In the genomic region with DNA sequence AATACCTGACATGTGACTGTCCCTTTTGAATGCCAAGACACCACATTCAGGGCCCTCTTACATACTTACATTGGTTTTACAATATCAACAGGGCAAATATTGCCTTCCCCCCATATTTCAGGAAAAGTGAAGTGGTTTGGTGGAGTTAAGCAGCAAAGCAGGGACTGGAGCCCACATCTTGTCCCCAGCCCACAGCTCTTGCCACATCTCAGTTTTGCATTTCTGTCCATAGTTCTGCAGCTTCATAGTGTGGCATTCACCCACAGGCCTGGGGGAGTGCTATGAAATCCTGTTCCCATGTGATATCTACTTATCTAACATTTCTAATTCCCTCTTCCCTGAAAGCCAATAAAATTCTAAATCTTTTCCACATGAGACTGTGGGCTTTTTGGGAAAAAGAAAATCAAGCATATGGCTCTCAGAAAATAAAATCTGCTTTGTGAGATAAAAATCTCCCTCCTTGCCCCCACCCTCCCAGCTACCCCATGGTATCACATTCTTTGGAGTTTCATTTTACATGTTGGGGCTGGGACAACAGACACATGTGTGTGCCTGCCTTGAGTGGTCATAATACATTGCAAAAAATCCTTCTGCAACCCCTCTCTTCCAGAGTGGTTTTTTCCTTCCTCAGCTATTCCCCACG, we compare ENCODE assay signal across 19 cellular contexts. TPM values are rescaled to one million over a fixed set of nuclear protein-coding genes. Genes with fewer than 3 reads are reported as not detected.
A peak's percentile ranks its signal among the peaks of the same experiment; 100 is the strongest.
DNase-seq lines count a peak whose midpoint lies in the region; TF ChIP-seq lines count a peak whose summit lies in the region.
"Had no signal": no experiment of that assay in that cellular context is flagged by ENCODE, and none has a peak within 500 bp of the region (broad histone marks: within the 10 kb centered on the region; RNA-seq: fewer than 3 reads in every experiment).

No MANE protein-coding gene starts in this region.

- WGBS in thymus: 96% methylated on average over 1 of the region's 1 CpG

- peak overlapping the region; percentile 54 for H3K27ac ChIP-seq in thymus (ENCODE audit: low read depth)
- H3K27ac ChIP-seq: Peyer's patch had no signal

- peak; percentile 22 for DNase-seq in activated CD8-positive, alpha-beta memory T cell treated with anti-CD3 and anti-CD28 coated beads, Interleukin-2, amount 50 U/mL, for 48 hours
- DNase-seq in activated CD8-positive, alpha-beta memory T cell treated with anti-CD3 and anti-CD28 coated beads, Interleukin-2, amount 50 U/mL, for 4 hours: no peak
- peak; percentile 94 for DNase-seq in NCI-H2171 treated with DMSO at 0.1 percent for 48 hours (lab: John Stamatoyannopoulos, UW)
- peak; percentile 24 for DNase-seq in epithelial cell of esophagus (ENCODE audit: low read depth)
- DNase-seq in NCI-H2227 treated with DMSO at 0.1 percent for 48 hours (lab: John Stamatoyannopoulos, UW): no peak
- DNase-seq in G401 (ENCODE audit: low spot score): no peak
- DNase-seq in GF-D8 (lab: John Stamatoyannopoulos, UW): no peak
- DNase-seq: ACHN, AML-193, COR-L47, DMS53, KG1, NCI-H1105, NCI-H1694, NCI-H510A treated with DMSO at 0.1 percent for 48 hours, Peyer's patch, Right ventricle myocardium superior had no signal

- H3K27me3 ChIP-seq in thymus (ENCODE audit: control insufficient read depth, insufficient read depth): no peaks in the 10 kb centered on the region
- H3K27me3 ChIP-seq: Peyer's patch had no signal

- H3K4me1 ChIP-seq in thymus (ENCODE audit: control insufficient read depth, insufficient read depth, low read length): peaks cover 6% of the 10 kb centered on the region

- no peaks in the 10 kb centered on the region for H3K36me3 ChIP-seq in thymus (ENCODE audit: control insufficient read depth, insufficient read depth)
- H3K36me3 ChIP-seq: Peyer's patch had no signal

- H3K4me3 ChIP-seq in epithelial cell of esophagus (ENCODE audit: low read length) (no peak overlapping the region), thymus (ENCODE audit: low read length) (no peak overlapping the region)
- H3K4me3 ChIP-seq: Peyer's patch had no signal

- no peaks in the 10 kb centered on the region for H3K9me3 ChIP-seq in thymus (ENCODE audit: control insufficient read depth)
- H3K9me3 ChIP-seq: Peyer's patch had no signal

- TF ChIP-seq CTCF in epithelial cell of esophagus (IDR thresholded peaks at IDR 0.05; ENCODE audit: insufficient read depth, low read depth, low read length, missing control alignments): no peak

- in situ Hi-C loops in G401 (cut with HindIII; ENCODE audit: low sequenced_read_pairs): no loop called here

RNA-seq across cellular contexts. Expression of gene CD2, which starts 20.6 kb away (rescaled TPM):
- 244 TPM for polyA plus RNA-seq in thymus
- not detected in 2 replicates for total RNA-seq in G401 (2014; rRNA removed; shearing (Covaris generic))
- total RNA-seq: HepG2 had no signal
- polyA plus RNA-seq: HepG2 had no signal

Comparison
In these comparisons a context has a peak if more than half of its experiments do, and no peak if none do; other contexts are left out.
1. DNase-seq: peak in activated CD8-positive, alpha-beta memory T cell treated with anti-CD3 and anti-CD28 coated beads, Interleukin-2, amount 50 U/mL, for 48 hours (single experiment), NCI-H2171 treated with DMSO at 0.1 percent for 48 hours (single experiment) and epithelial cell of esophagus (single experiment); none in activated CD8-positive, alpha-beta memory T cell treated with anti-CD3 and anti-CD28 coated beads, Interleukin-2, amount 50 U/mL, for 4 hours (single experiment), NCI-H2227 treated with DMSO at 0.1 percent for 48 hours (single experiment), G401 (single experiment) and GF-D8 (single experiment).